Comparison of ENCODE assay signal across 9 cellular contexts in the genomic region with DNA sequence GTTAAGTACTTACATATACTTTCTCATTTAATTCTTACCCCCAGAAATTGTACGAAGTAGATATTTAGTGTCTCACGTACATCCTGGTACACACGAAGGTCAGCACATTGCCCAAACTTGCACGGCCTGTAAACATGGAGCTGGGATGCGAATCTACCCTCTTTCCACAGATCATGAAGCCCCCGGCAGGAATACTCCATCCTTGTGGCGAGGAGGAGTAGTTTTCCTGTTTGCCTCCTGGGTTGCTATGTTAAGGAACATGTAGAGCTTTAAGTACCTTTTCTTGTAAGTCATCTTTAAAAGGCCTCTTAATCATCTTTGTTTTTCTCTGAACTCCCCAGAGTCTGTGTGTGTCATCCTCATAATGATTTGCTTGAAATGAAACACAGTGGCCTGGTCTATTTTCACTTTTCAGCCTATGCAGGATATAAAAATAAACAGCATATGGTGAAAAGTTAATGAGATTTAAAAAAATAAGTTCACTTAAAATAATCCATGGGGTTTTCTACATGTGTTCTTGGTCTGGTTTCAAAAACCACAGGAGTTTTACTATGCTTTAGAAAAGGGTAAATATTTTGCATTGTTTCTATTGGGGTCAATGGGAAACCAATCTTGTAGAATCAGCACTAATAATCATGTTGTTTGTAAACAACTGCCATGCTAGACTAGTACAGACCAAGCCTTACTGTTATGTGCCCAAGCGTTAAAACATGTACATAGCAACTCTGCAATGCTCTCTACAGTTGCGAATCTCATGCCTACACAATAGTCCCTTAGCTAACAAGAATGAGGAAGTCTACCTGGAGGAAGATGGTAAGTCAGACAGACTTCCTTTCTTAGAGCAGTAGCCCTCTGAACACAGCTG. TPM values are rescaled to one million over a fixed set of nuclear protein-coding genes. Genes with fewer than 3 reads are reported as not detected.
A peak's percentile ranks its signal among the peaks of the same experiment; 100 is the strongest.
DNase-seq lines count a peak whose midpoint lies in the region; ATAC-seq lines count a peak whose summit lies in the region.
"Had no signal": no experiment of that assay in that cellular context is flagged by ENCODE, and none has a peak within 500 bp of the region (broad histone marks: within the 10 kb centered on the region; RNA-seq: fewer than 3 reads in every experiment).

No MANE protein-coding gene starts in this region.

- DNase-seq in fibroblast of gingiva (ENCODE audit: low read depth), result peak; percentile 32
- DNase-seq in left lobe of liver (ENCODE audit: low spot score), result no peak
- DNase-seq in HT-29 (ENCODE audit: low spot score), result no peak
- no peak for DNase-seq in DMS 273 treated with DMSO at 0.1 percent for 48 hours (lab: John Stamatoyannopoulos, UW)
- no peak for DNase-seq in T-helper 2 cell treated with Interferon-gamma antibody and Interleukin-4, amounts not matched to agents 5 μg/mL and 100 μg/mL, for 36 hours (ENCODE audit: low spot score)

- H3K27me3 Mint-ChIP-seq in T-helper 2 cell treated with Interferon-gamma antibody and Interleukin-4, amounts not matched to agents 5 μg/mL and 100 μg/mL, for 36 hours (ENCODE audit: low read depth), result peaks cover 2% of the 10 kb centered on the region
- H3K27me3 Mint-ChIP-seq: activated naive CD8-positive, alpha-beta T cell had no signal

- no peaks in the 10 kb centered on the region for H3K36me3 Mint-ChIP-seq in T-helper 2 cell treated with Interferon-gamma antibody and Interleukin-4, amounts not matched to agents 5 μg/mL and 100 μg/mL, for 36 hours (ENCODE audit: low read depth)
- H3K36me3 Mint-ChIP-seq: activated naive CD8-positive, alpha-beta T cell had no signal

- no peak overlapping the region for H3K4me3 Mint-ChIP-seq in T-helper 2 cell treated with Interferon-gamma antibody and Interleukin-4, amounts not matched to agents 5 μg/mL and 100 μg/mL, for 36 hours
- H3K4me3 Mint-ChIP-seq: activated naive CD8-positive, alpha-beta T cell had no signal

- peaks cover 2% of the 10 kb centered on the region for H3K4me1 Mint-ChIP-seq in T-helper 2 cell treated with Interferon-gamma antibody and Interleukin-4, amounts not matched to agents 5 μg/mL and 100 μg/mL, for 36 hours (ENCODE audit: low read depth)

- no peaks in the 10 kb centered on the region for H3K9me3 Mint-ChIP-seq in T-helper 2 cell treated with Interferon-gamma antibody and Interleukin-4, amounts not matched to agents 5 μg/mL and 100 μg/mL, for 36 hours

- H3K27ac Mint-ChIP-seq in T-helper 2 cell treated with Interferon-gamma antibody and Interleukin-4, amounts not matched to agents 5 μg/mL and 100 μg/mL, for 36 hours, result no peak overlapping the region
- H3K27ac Mint-ChIP-seq: activated naive CD8-positive, alpha-beta T cell had no signal

- ATAC-seq in GM18511 (IDR thresholded peaks at IDR 0.05; ENCODE audit: unreplicated experiment) (peak; percentile 92), GM21529 (IDR thresholded peaks at IDR 0.05; ENCODE audit: unreplicated experiment) (peak; percentile 94), HG03457 (IDR thresholded peaks at IDR 0.05; ENCODE audit: unreplicated experiment) (peak; percentile 84), left lobe of liver (no peak)

RNA-seq across cellular contexts. Expression of gene ARID1B, which starts 9.3 kb away (rescaled TPM):
- 26.4 TPM for total RNA-seq in left lobe of liver
- 24.7 and 34.6 TPM in 2 replicates for total RNA-seq in HT-29 (2014; rRNA removed; shearing (Covaris generic))
